ENCODE assay signal across 27 cellular contexts in the genomic region with DNA sequence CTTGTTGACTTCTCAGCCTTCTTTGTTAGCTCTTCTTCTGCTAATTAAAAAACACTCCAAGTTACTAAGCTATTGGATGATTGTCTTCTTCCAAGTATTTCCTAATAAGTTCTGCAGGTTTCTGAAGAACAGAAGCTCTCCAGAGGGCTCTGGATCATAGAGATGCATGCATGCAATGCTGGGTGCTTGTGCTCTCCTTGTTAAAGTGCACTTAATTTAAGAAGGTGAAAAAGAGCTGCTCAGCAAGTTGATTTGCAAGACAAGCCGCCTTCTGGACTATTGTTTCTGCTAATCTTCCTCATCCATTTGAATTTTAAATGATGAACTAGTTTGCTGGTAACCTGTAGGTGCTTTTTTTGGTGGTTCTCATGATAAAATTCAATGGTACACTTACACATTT. TPM values are rescaled to one million over a fixed set of nuclear protein-coding genes. Genes with fewer than 3 reads are reported as not detected.
"Had no signal": no experiment of that assay in that cellular context is flagged by ENCODE, and none has a peak within 500 bp of the region (broad histone marks: within the 10 kb centered on the region; RNA-seq: fewer than 3 reads in every experiment).

No MANE protein-coding gene starts in this region.

- DNase-seq: activated CD4-positive, alpha-beta T cell treated with anti-CD3 and anti-CD28 coated beads for 36 hours; activated CD4-positive, alpha-beta T cell treated with anti-CD3 and anti-CD28 coated beads, Interleukin-2, amount 50 U/mL, for 1 hour; activated CD8-positive, alpha-beta memory T cell treated with anti-CD3 and anti-CD28 coated beads, Interleukin-2, amount 50 U/mL, for 48 hours; activated CD8-positive, alpha-beta T cell treated with anti-CD3 and anti-CD28 coated beads for 36 hours; activated naive CD4-positive, alpha-beta T cell treated with anti-CD3 and anti-CD28 coated beads, Interleukin-2, amount 50 U/mL, for 16 hours; activated naive CD8-positive, alpha-beta T cell treated with anti-CD3 and anti-CD28 coated beads, Interleukin-2, amount 10 ng/mL, durations not matched to agents 7 days and 5 days; activated T-cell treated with anti-CD3 and anti-CD28 coated beads, Interleukin-2, amount 50 U/mL, for 1 hour; adrenal gland; anterior cingulate cortex; caudate nucleus; MG63; NCI-H1105; NCI-H1436; NCI-H1694 treated with DMSO at 0.1 percent for 48 hours; NCI-H2029 treated with DMSO at 0.1 percent for 48 hours; NCI-H446; NCI-H524; RPMI8226; T-cell; T-helper 2 cell; T1000 had no signal

- H3K27me3 ChIP-seq: adrenal gland, breast epithelium, MG63 had no signal

- H3K9ac ChIP-seq: KMS-11 had no signal

- H3K27ac ChIP-seq: adrenal gland, breast epithelium, KMS-11, SK-N-MC had no signal

- H3K4me1 ChIP-seq: breast epithelium had no signal

- FAIRE-seq: TTC549 had no signal

- ATAC-seq: activated CD4-positive, alpha-beta T cell treated with anti-CD3 and anti-CD28 coated beads for 36 hours; activated CD8-positive, alpha-beta T cell treated with anti-CD3 and anti-CD28 coated beads for 36 hours; Panc1; Right ventricle myocardium inferior; T-cell had no signal

- H3K9me3 ChIP-seq: adrenal gland, breast epithelium, MG63 had no signal

- H3K4me3 ChIP-seq: adrenal gland, breast epithelium, MG63, SK-N-MC had no signal

- H3K36me3 ChIP-seq: adrenal gland, breast epithelium had no signal

RNA-seq across cellular contexts. Expression of gene TGFB2, which starts 43.9 kb away (rescaled TPM):
- total RNA-seq: activated CD8-positive, alpha-beta T cell treated with anti-CD3 and anti-CD28 coated beads for 36 hours; activated naive CD8-positive, alpha-beta T cell treated with anti-CD3 and anti-CD28 coated beads, Interleukin-2, amount 10 ng/mL, durations not matched to agents 7 days and 5 days had no signal
